In genomic region chr1:42312576-42313212, GRCh38 we compare ENCODE assay signal across 18 cellular contexts. TPM values are rescaled to one million over a fixed set of nuclear protein-coding genes. Genes with fewer than 3 reads are reported as not detected.
DNase-seq lines count a peak whose midpoint lies in the region; ATAC-seq, FAIRE-seq and TF ChIP-seq lines count a peak whose summit lies in the region.
"Had no signal": no experiment of that assay in that cellular context is flagged by ENCODE, and none has a peak within 500 bp of the region (broad histone marks: within the 10 kb centered on the region; RNA-seq: fewer than 3 reads in every experiment).

No MANE protein-coding gene starts in this region.

- no peaks in the 10 kb centered on the region for H3F3A ChIP-seq in MM.1S (ENCODE audit: insufficient read depth, low read length)

- no peak for TF ChIP-seq POLR2A in thyroid gland (IDR thresholded peaks at IDR 0.05)

- ATAC-seq in activated T-cell treated with anti-CD3 and anti-CD28 coated beads, Interleukin-2, amount 50 U/mL, for 72 hours (replicated peaks in 1 of 2): no peak
- ATAC-seq: A549; esophagus mucosa; naive thymus-derived CD4-positive, alpha-beta T cell had no signal

- dilution Hi-C loops in keratinocyte (cut with MboI; ENCODE audit: extremely low pct_ligation_motif_present, low sequenced_read_pairs): no loop called here

- intact Hi-C loops in thyroid gland (cut with DNase I): no loop called here

- H3K4me3 Mint-ChIP-seq in activated T-cell treated with anti-CD3 and anti-CD28 coated beads, Interleukin-2, amount 50 U/mL, for 24 hours: no peak overlapping the region
- H3K4me3 Mint-ChIP-seq in activated T-cell treated with anti-CD3 and anti-CD28 coated beads, Interleukin-2, amount 50 U/mL, for 72 hours: no peak overlapping the region

- no peak for TF ChIP-seq CTCF in WERI-Rb-1 (IDR thresholded peaks at IDR 0.05; ENCODE audit: low read depth, low read length)
- no peak for TF ChIP-seq CTCF in keratinocyte (optimal IDR thresholded peaks at IDR 0.05 in 1 of 3, IDR thresholded peaks at IDR 0.05 in 1 of 3, conservative IDR thresholded peaks at IDR 0.05 in 1 of 3; ENCODE audit: extremely low read depth in 1 of 3, insufficient read depth in 2 of 3, low read length in 3 of 3)
- TF ChIP-seq CTCF in thyroid gland (IDR thresholded peaks at IDR 0.05): no peak
- TF ChIP-seq CTCF in MM.1S (IDR thresholded peaks at IDR 0.05; ENCODE audit: low read length): no peak

- peaks cover 86% of the 10 kb centered on the region for H3K79me2 ChIP-seq in keratinocyte (ENCODE audit: control insufficient read depth, insufficient read depth, low read length)
- peaks cover 70% of the 10 kb centered on the region for H3K79me2 ChIP-seq in MM.1S (ENCODE audit: low read length)

- 56 to 71% methylated on average over 7 of the region's 7 CpGs for WGBS in thyroid gland, 2 donors

- H3K9me3 Mint-ChIP-seq in activated T-cell treated with anti-CD3 and anti-CD28 coated beads, Interleukin-2, amount 50 U/mL, for 24 hours: no peaks in the 10 kb centered on the region
- no peaks in the 10 kb centered on the region for H3K9me3 Mint-ChIP-seq in activated T-cell treated with anti-CD3 and anti-CD28 coated beads, Interleukin-2, amount 50 U/mL, for 72 hours
- H3K9me3 Mint-ChIP-seq: naive thymus-derived CD4-positive, alpha-beta T cell had no signal

- DNase-seq in activated T-cell treated with anti-CD3 and anti-CD28 coated beads, Interleukin-2, amount 50 U/mL, for 24 hours: no peak
- DNase-seq in activated T-cell treated with anti-CD3 and anti-CD28 coated beads, Interleukin-2, amount 50 U/mL, for 72 hours: no peak
- DNase-seq in WERI-Rb-1: peak; percentile 67
- no peak for DNase-seq in keratinocyte (ENCODE audit: low read depth, low spot score)
- DNase-seq in thyroid gland: peak; percentile 49 to 52
- no peak for DNase-seq in DMS79 treated with DMSO at 0.1 percent for 48 hours (lab: John Stamatoyannopoulos, UW)
- DNase-seq in hypothalamus (lab: John Stamatoyannopoulos, UW): no peak
- DNase-seq in MM.1S: no peak
- DNase-seq: activated CD4-positive, alpha-beta T cell treated with anti-CD3 and anti-CD28 coated beads, Interleukin-2, amount 50 U/mL, for 1 hour; effector memory CD4-positive, alpha-beta T cell; naive thymus-derived CD4-positive, alpha-beta T cell; NCI-H1694 treated with DMSO at 0.1 percent for 48 hours; NCI-H748 treated with DMSO at 0.1 percent for 48 hours; SIG-M5 had no signal

- H3K27ac Mint-ChIP-seq in activated T-cell treated with anti-CD3 and anti-CD28 coated beads, Interleukin-2, amount 50 U/mL, for 24 hours: peak overlapping the region; percentile 18
- no peak overlapping the region for H3K27ac Mint-ChIP-seq in activated T-cell treated with anti-CD3 and anti-CD28 coated beads, Interleukin-2, amount 50 U/mL, for 72 hours

- H3K4me3 ChIP-seq in WERI-Rb-1 (ENCODE audit: low read depth, low read length): no peak overlapping the region
- no peak overlapping the region for H3K4me3 ChIP-seq in keratinocyte (ENCODE audit: control insufficient read depth in 2 of 3, extremely low read depth in 1 of 3, insufficient read depth in 2 of 3, low read depth in 1 of 3, low read length in 3 of 3)
- no peak overlapping the region for H3K4me3 ChIP-seq in thyroid gland (replicated peaks in 1 of 3)
- H3K4me3 ChIP-seq in MM.1S (ENCODE audit: low read length): no peak overlapping the region
- H3K4me3 ChIP-seq: A549, right atrium auricular region had no signal

- H3K27me3 ChIP-seq in WERI-Rb-1 (ENCODE audit: insufficient read depth, low read depth, severe bottlenecking) (no peaks in the 10 kb centered on the region), keratinocyte (ENCODE audit: control insufficient read depth, extremely low read depth, insufficient read depth, low read length) (no peaks in the 10 kb centered on the region), thyroid gland (no peaks in the 10 kb centered on the region), MM.1S (replicated peaks; ENCODE audit: insufficient read depth, low read length) (no peaks in the 10 kb centered on the region)
- H3K27me3 ChIP-seq: right atrium auricular region had no signal

- FAIRE-seq in keratinocyte (lab: Jason Lieb, UNC): peak; percentile 75
- FAIRE-seq: A549, frontal cortex had no signal

- H3K36me3 ChIP-seq in WERI-Rb-1 (peaks cover 20% of the 10 kb centered on the region), keratinocyte (ENCODE audit: control insufficient read depth in 2 of 2, extremely low read depth in 1 of 2, insufficient read depth in 2 of 2, low read length in 2 of 2) (peaks cover 1 to 5% of the 10 kb centered on the region in 2 experiments), thyroid gland (no peaks in the 10 kb centered on the region), MM.1S (replicated peaks; ENCODE audit: insufficient read depth, low read length) (no peaks in the 10 kb centered on the region)
- H3K36me3 ChIP-seq: right atrium auricular region had no signal

- H4K20me1 ChIP-seq in keratinocyte (ENCODE audit: control insufficient read depth, extremely low read depth, insufficient read depth, low read length): peaks cover 13% of the 10 kb centered on the region
- peaks cover 13% of the 10 kb centered on the region; the same call in 1 of the 2 replicates for H4K20me1 ChIP-seq in MM.1S (ENCODE audit: insufficient read depth, low read length)

- peaks cover 38% of the 10 kb centered on the region for H3K36me3 Mint-ChIP-seq in activated T-cell treated with anti-CD3 and anti-CD28 coated beads, Interleukin-2, amount 50 U/mL, for 24 hours (ENCODE audit: low read depth)
- peaks cover 2 to 12% of the 10 kb centered on the region in 2 donors for H3K36me3 Mint-ChIP-seq in activated T-cell treated with anti-CD3 and anti-CD28 coated beads, Interleukin-2, amount 50 U/mL, for 72 hours (ENCODE audit: insufficient read depth in 2 of 2)

- no peak overlapping the region for H3K9ac ChIP-seq in keratinocyte (ENCODE audit: control insufficient read depth, extremely low read depth, insufficient read depth, low read length)
- H3K9ac ChIP-seq in MM.1S (ENCODE audit: low read length): no peak overlapping the region

- H3K4me2 ChIP-seq in keratinocyte (ENCODE audit: control insufficient read depth, extremely low read depth, insufficient read depth, low read depth, low read length) (no peak overlapping the region), MM.1S (ENCODE audit: low read depth, low read length) (no peak overlapping the region)
- H3K4me2 ChIP-seq: A549 had no signal

- H3K9me2 ChIP-seq in MM.1S (replicated peaks; ENCODE audit: insufficient read depth, low read length): no peaks in the 10 kb centered on the region

- H2AFZ ChIP-seq in keratinocyte (ENCODE audit: control insufficient read depth, low read length) (no peak overlapping the region), MM.1S (ENCODE audit: low read length) (no peak overlapping the region)

- H3K27me3 Mint-ChIP-seq in activated T-cell treated with anti-CD3 and anti-CD28 coated beads, Interleukin-2, amount 50 U/mL, for 24 hours: no peaks in the 10 kb centered on the region
- H3K27me3 Mint-ChIP-seq in activated T-cell treated with anti-CD3 and anti-CD28 coated beads, Interleukin-2, amount 50 U/mL, for 72 hours (ENCODE audit: low read depth): no peaks in the 10 kb centered on the region
- H3K27me3 Mint-ChIP-seq: naive thymus-derived CD4-positive, alpha-beta T cell had no signal

- peaks cover 80% of the 10 kb centered on the region for H3K4me1 Mint-ChIP-seq in activated T-cell treated with anti-CD3 and anti-CD28 coated beads, Interleukin-2, amount 50 U/mL, for 24 hours (ENCODE audit: low read depth)
- H3K4me1 Mint-ChIP-seq in activated T-cell treated with anti-CD3 and anti-CD28 coated beads, Interleukin-2, amount 50 U/mL, for 72 hours (ENCODE audit: low read depth): peaks cover 57% of the 10 kb centered on the region

- no peak overlapping the region; the same call in 1 of the 2 replicates for H3K27ac ChIP-seq in WERI-Rb-1
- H3K27ac ChIP-seq in keratinocyte (ENCODE audit: control insufficient read depth, insufficient read depth, low read length): no peak overlapping the region
- H3K27ac ChIP-seq in thyroid gland: peak overlapping the region; percentile 29 to 70 (median 65)
- H3K27ac ChIP-seq in MM.1S (ENCODE audit: low read length): no peak overlapping the region
- H3K27ac ChIP-seq: right atrium auricular region had no signal

- H3K4me1 ChIP-seq in keratinocyte (ENCODE audit: control insufficient read depth, extremely low read depth, insufficient read depth, low read length): peaks cover 9% of the 10 kb centered on the region
- peaks cover 35 to 41% of the 10 kb centered on the region in 2 donors for H3K4me1 ChIP-seq in thyroid gland
- 0 out of 2 replicates have a peak, but pooled peaks cover 5% of the 10 kb centered on the region for H3K4me1 ChIP-seq in MM.1S (ENCODE audit: low read length)

- H3K9me3 ChIP-seq in WERI-Rb-1 (ENCODE audit: severe bottlenecking) (no peaks in the 10 kb centered on the region), keratinocyte (ENCODE audit: control insufficient read depth, low read depth, low read length) (no peaks in the 10 kb centered on the region), thyroid gland (no peaks in the 10 kb centered on the region), MM.1S (replicated peaks; ENCODE audit: insufficient read depth, low read length) (no peaks in the 10 kb centered on the region)
- H3K9me3 ChIP-seq: A549, right atrium auricular region had no signal

- H3K9me1 ChIP-seq in keratinocyte (ENCODE audit: control insufficient read depth, extremely low read depth, insufficient read depth, low read length): peaks cover 3% of the 10 kb centered on the region

RNA-seq across cellular contexts. Expression of gene FOXJ3, which starts 22.3 kb away (rescaled TPM):
- 10 to 100 TPM; 44.5 to 47.5 TPM for total RNA-seq in activated T-cell treated with anti-CD3 and anti-CD28 coated beads, Interleukin-2, amount 50 U/mL, for 72 hours
- 26.7 to 40.2 TPM (median 30.2 TPM) in 3 replicates for polyA plus RNA-seq in keratinocyte
- 17.4 TPM for polyA plus RNA-seq in keratinocyte (2011; ENCODE audit: low read depth)
- polyA plus RNA-seq in keratinocyte (2011; cell fraction: cytosol; rRNA removed): 14.9 and 25.9 TPM in 2 replicates
- 56.6 and 57.9 TPM in 2 replicates for polyA plus RNA-seq in keratinocyte (2011; cell fraction: nucleus; rRNA removed)
- 17.6 and 20.7 TPM in 2 replicates for polyA plus RNA-seq in keratinocyte (2012; ENCODE audit: low replicate concordance)
- polyA minus RNA-seq in keratinocyte: 29.2 to 60.9 TPM (median 55.4 TPM) in 3 replicates
- polyA minus RNA-seq in keratinocyte (2011; cell fraction: cytosol; rRNA and poly(A)+ RNA removed): 20.7 TPM
- 19.0 and 66.6 TPM in 2 replicates for polyA minus RNA-seq in keratinocyte (2011; cell fraction: nucleus; rRNA and poly(A)+ RNA removed)
- total RNA-seq in thyroid gland: 10 to 100 TPM; 55.4 to 87.5 (median 81.0) TPM

Comparison
In these comparisons a context has a peak if more than half of its experiments do, and no peak if none do; other contexts are left out.
1. DNase-seq: peak in WERI-Rb-1 (single experiment) and thyroid gland (2 of 2); none in activated T-cell treated with anti-CD3 and anti-CD28 coated beads, Interleukin-2, amount 50 U/mL, for 24 hours (single experiment), activated T-cell treated with anti-CD3 and anti-CD28 coated beads, Interleukin-2, amount 50 U/mL, for 72 hours (0 of 2), keratinocyte (single experiment), DMS79 treated with DMSO at 0.1 percent for 48 hours (single experiment), hypothalamus (0 of 51) and MM.1S (single experiment).
2. H3K27ac ChIP-seq: peak in thyroid gland (3 of 3); none in WERI-Rb-1 (single experiment), keratinocyte (single experiment) and MM.1S (single experiment).